In the genomic region with DNA sequence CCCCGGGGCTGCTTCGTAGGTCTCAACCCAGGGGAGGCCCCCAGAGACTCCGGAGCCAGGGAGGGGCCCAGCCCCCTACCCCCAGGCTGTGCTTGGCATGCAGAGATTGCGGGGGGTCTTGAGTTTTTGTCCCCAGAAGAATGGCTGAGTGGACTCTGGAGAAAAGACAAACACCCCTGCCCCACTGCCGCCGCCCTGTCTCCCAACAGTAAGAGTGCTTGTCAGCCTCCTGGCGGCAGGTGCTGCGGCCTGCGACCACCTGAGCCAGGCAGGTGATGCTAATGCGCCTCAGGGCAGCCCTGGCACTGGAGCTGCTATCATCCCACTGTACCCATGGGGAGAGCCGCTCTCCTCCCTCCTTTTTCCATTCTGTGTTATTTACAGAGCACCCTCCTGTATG, we compare ENCODE assay signal across 1 cellular context.
TF ChIP-seq lines count a peak whose summit lies in the region.

No MANE protein-coding gene starts in this region.

TF ChIP-seq in HepG2, 621 proteins besides CTCF, POLR2A, EP300 and RAD21:
- TF ChIP-seq YEATS4 (CRISPR knock-in tag; IDR thresholded peaks at IDR 0.05; ENCODE audit: borderline replicate concordance) (no peak), KDM1A (CRISPR knock-in tag; IDR thresholded peaks at IDR 0.05) (no peak), SAFB2 (CRISPR knock-in tag; IDR thresholded peaks at IDR 0.05; ENCODE audit: borderline replicate concordance, low read depth) (no peak), MEIS2 (CRISPR knock-in tag; IDR thresholded peaks at IDR 0.05) (no peak), FOXO1 (CRISPR knock-in tag; IDR thresholded peaks at IDR 0.05) (no peak), ZNF879 (CRISPR knock-in tag; IDR thresholded peaks at IDR 0.05) (no peak)
- TF ChIP-seq, protein P1, sequence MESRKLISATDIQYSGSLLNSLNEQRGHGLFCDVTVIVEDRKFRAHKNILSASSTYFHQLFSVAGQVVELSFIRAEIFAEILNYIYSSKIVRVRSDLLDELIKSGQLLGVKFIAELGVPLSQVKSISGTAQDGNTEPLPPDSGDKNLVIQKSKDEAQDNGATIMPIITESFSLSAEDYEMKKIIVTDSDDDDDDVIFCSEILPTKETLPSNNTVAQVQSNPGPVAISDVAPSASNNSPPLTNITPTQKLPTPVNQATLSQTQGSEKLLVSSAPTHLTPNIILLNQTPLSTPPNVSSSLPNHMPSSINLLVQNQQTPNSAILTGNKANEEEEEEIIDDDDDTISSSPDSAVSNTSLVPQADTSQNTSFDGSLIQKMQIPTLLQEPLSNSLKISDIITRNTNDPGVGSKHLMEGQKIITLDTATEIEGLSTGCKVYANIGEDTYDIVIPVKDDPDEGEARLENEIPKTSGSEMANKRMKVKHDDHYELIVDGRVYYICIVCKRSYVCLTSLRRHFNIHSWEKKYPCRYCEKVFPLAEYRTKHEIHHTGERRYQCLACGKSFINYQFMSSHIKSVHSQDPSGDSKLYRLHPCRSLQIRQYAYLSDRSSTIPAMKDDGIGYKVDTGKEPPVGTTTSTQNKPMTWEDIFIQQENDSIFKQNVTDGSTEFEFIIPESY (CRISPR knock-in tag; IDR thresholded peaks at IDR 0.05), result peak; percentile 17; the same call in 1 of the 2 replicates
